Comparison of ENCODE assay signal across 11 cellular contexts in the genomic region with DNA sequence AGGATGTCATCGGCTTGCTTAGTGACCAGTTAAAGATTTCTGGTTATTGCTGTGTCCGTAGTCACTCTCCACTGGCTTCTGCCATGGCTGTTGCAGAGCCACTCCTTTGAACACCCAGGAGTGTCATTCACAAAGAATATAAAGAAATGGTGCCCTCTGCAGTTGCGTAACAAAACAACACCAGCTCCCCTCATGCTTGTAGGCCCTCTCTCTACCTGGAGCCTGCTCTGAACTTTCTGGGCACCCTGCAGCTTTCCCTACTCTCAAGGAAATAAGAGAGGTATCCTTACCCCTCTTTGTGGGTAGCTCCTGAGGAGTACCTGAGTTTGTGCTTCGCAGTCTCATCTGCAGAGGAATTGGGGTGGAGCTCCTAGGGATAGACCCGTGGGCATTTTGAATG.
DNase-seq lines count a peak whose midpoint lies in the region; ATAC-seq, FAIRE-seq and TF ChIP-seq lines count a peak whose summit lies in the region.
"Had no signal": no experiment of that assay in that cellular context is flagged by ENCODE, and none has a peak within 500 bp of the region (broad histone marks: within the 10 kb centered on the region; RNA-seq: fewer than 3 reads in every experiment).

No MANE protein-coding gene starts in this region.

- ATAC-seq in HG02981 (IDR thresholded peaks at IDR 0.05; ENCODE audit: unreplicated experiment) (no peak), HG03565 (IDR thresholded peaks at IDR 0.05; ENCODE audit: unreplicated experiment) (no peak), HG02970 (IDR thresholded peaks at IDR 0.05; ENCODE audit: low FRiP score, unreplicated experiment) (no peak)

- no peak for TF ChIP-seq POLR2A in endothelial cell of umbilical vein (IDR thresholded peaks at IDR 0.05; ENCODE audit: low read depth, low read length)

- H3K4me2 ChIP-seq in endothelial cell of umbilical vein (ENCODE audit: insufficient read depth, low read length) = no peak overlapping the region

- no peaks in the 10 kb centered on the region for H3K9me1 ChIP-seq in endothelial cell of umbilical vein (replicated peaks; ENCODE audit: control insufficient read depth, extremely low read depth, insufficient read depth, low read length)

- dilution Hi-C loops in endothelial cell of umbilical vein (cut with MboI; ENCODE audit: extremely low pct_ligation_motif_present, low sequenced_read_pairs) = no loop called here

- H3K27me3 ChIP-seq in A673 (replicated peaks; ENCODE audit: insufficient read depth, low read depth, low read length, poor library complexity) (no peaks in the 10 kb centered on the region), endothelial cell of umbilical vein (ENCODE audit: control insufficient read depth in 2 of 2, insufficient read depth in 2 of 2, low read length in 2 of 2) (peaks cover 1 to 2% of the 10 kb centered on the region in 2 experiments)
- H3K27me3 ChIP-seq: ascending aorta had no signal

- H3K27ac ChIP-seq in A673 (ENCODE audit: low read depth, low read length, poor library complexity, severe bottlenecking) = no peak overlapping the region
- H3K27ac ChIP-seq in endothelial cell of umbilical vein (ENCODE audit: insufficient read depth, low read depth, low read length) = no peak overlapping the region
- H3K27ac ChIP-seq: ascending aorta had no signal

- H2AFZ ChIP-seq in endothelial cell of umbilical vein (ENCODE audit: low read depth, low read length) = no peak overlapping the region

- H3K4me1 ChIP-seq in A673 (ENCODE audit: insufficient read depth, low read length, poor library complexity, severe bottlenecking) (peaks cover 6% of the 10 kb centered on the region), endothelial cell of umbilical vein (ENCODE audit: control insufficient read depth, extremely low read depth, insufficient read depth, low read length) (no peaks in the 10 kb centered on the region)
- H3K4me1 ChIP-seq: ascending aorta had no signal

- intact Hi-C loops in A673 (cut with micrococcal nuclease; ENCODE audit: unreplicated experiment) = no loop called here
- intact Hi-C loops in endothelial cell of umbilical vein (cut with micrococcal nuclease) = loop anchor here (2.0 to 10.0 kb wide), 2 partner anchors 1044 to 1268 kb away; no protein-coding TSS in a partner anchor

- POLR2A ChIA-PET in A673 (lab: Charles Lee; ENCODE audit: low non-redundant PET) (no interaction called here), endothelial cell of umbilical vein (lab: Charles Lee) (no interaction called here)

- H3K4me3 ChIP-seq in A673 (ENCODE audit: low read depth, low read length, poor library complexity, severe bottlenecking) (no peak overlapping the region), endothelial cell of umbilical vein (replicated peaks in 1 of 3; ENCODE audit: insufficient read depth in 1 of 3, low read depth in 1 of 3, low read length in 3 of 3) (no peak overlapping the region)
- H3K4me3 ChIP-seq: ascending aorta, lung had no signal

- BruUV-seq in A673 (replicated peaks; lab: Mats Ljungman, UMichigan) (no TSS peak), endothelial cell of umbilical vein (replicated peaks; lab: Mats Ljungman, UMichigan) (no TSS peak)

- peak; percentile 53 for DNase-seq in A673 (ENCODE audit: low spot score)
- DNase-seq in NCI-H748 (lab: John Stamatoyannopoulos, UW; ENCODE audit: unreplicated experiment) = peak; percentile 60
- peak; percentile 16 for DNase-seq in endothelial cell of umbilical vein (ENCODE audit: low read depth, low spot score)
- DNase-seq in activated CD4-positive, CD25-positive, alpha-beta regulatory T cell (lab: John Stamatoyannopoulos, UW) = no peak

- no peak overlapping the region for H3K9ac ChIP-seq in endothelial cell of umbilical vein (replicated peaks; ENCODE audit: extremely low read depth, insufficient read depth, low read length)

- H3K79me2 ChIP-seq in endothelial cell of umbilical vein (ENCODE audit: control insufficient read depth, insufficient read depth, low read length) = no peaks in the 10 kb centered on the region

- H4K20me1 ChIP-seq in endothelial cell of umbilical vein (replicated peaks; ENCODE audit: control insufficient read depth, extremely low read depth, insufficient read depth, low read length) = no peaks in the 10 kb centered on the region

- CTCF ChIA-PET in A673 (lab: Charles Lee) = interaction anchor here (1.2 to 1.5 kb wide), 2 partner anchors 1044 to 1065 kb away, joined by 5 read pairs; no protein-coding TSS in a partner anchor
- CTCF ChIA-PET in endothelial cell of umbilical vein (lab: Charles Lee) = interaction anchor here (0.8 to 4.9 kb wide), 17 partner anchors 8 to 1044 kb away, joined by 3 to 55 read pairs (median 3); partner anchors contain the start of genes NAA30 and TBPL2

- H3K36me3 ChIP-seq in A673 (ENCODE audit: insufficient read depth, low read length, poor library complexity, severe bottlenecking) (no peaks in the 10 kb centered on the region), endothelial cell of umbilical vein (ENCODE audit: control insufficient read depth in 2 of 2, extremely low read depth in 1 of 2, insufficient read depth in 2 of 2, low read length in 2 of 2) (no peaks in the 10 kb centered on the region)
- H3K36me3 ChIP-seq: ascending aorta had no signal

- no peak for FAIRE-seq in endothelial cell of umbilical vein (lab: Jason Lieb, UNC)
- FAIRE-seq: G401.6 had no signal

- TF ChIP-seq CTCF in A673 (conservative IDR thresholded peaks at IDR 0.05; ENCODE audit: low read depth, low read length) = peak; percentile 57
- peak; percentile 39 for TF ChIP-seq CTCF in GM12873 (IDR thresholded peaks at IDR 0.05; ENCODE audit: insufficient read depth, low read depth, low read length, missing control alignments)
- TF ChIP-seq CTCF in endothelial cell of umbilical vein (IDR thresholded peaks at IDR 0.05; ENCODE audit: extremely low read depth in 1 of 2, insufficient read depth in 1 of 2, low read depth in 1 of 2, low read length in 2 of 2) = peak; percentile 16 to 26

- H3K9me3 ChIP-seq in A673 (ENCODE audit: low read depth, low read length, poor library complexity, severe bottlenecking) = no peaks in the 10 kb centered on the region
- H3K9me3 ChIP-seq in endothelial cell of umbilical vein (replicated peaks; ENCODE audit: control insufficient read depth, insufficient read depth, low read length) = no peaks in the 10 kb centered on the region
- H3K9me3 ChIP-seq: ascending aorta had no signal

TF ChIP-seq in endothelial cell of umbilical vein, 7 proteins besides CTCF, POLR2A, EP300 and RAD21:
- TF ChIP-seq MYC (IDR thresholded peaks at IDR 0.05; ENCODE audit: low read depth, low read length) = no peak
- TF ChIP-seq GATA2 (IDR thresholded peaks at IDR 0.05; ENCODE audit: insufficient read depth, insufficient read length, low read depth, low read length) = no peak
- no peak for TF ChIP-seq POLR2AphosphoS5 (IDR thresholded peaks at IDR 0.05; ENCODE audit: insufficient read depth, low read depth, low read length)
- TF ChIP-seq, protein P1, sequence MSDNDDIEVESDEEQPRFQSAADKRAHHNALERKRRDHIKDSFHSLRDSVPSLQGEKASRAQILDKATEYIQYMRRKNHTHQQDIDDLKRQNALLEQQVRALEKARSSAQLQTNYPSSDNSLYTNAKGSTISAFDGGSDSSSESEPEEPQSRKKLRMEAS (IDR thresholded peaks at IDR 0.05; ENCODE audit: insufficient read depth, insufficient read length) = no peak
- no peak for TF ChIP-seq JUN (IDR thresholded peaks at IDR 0.05; ENCODE audit: borderline replicate concordance, insufficient read depth, insufficient read length, low read depth)
- no peak for TF ChIP-seq EZH2 (IDR thresholded peaks at IDR 0.05; ENCODE audit: borderline replicate concordance, low read depth, low read length, severe bottlenecking)
- TF ChIP-seq FOS (IDR thresholded peaks at IDR 0.05; ENCODE audit: borderline replicate concordance, insufficient read depth, low read length) = no peak

Comparison
In these comparisons a context has a peak if more than half of its experiments do, and no peak if none do; other contexts are left out.
1. DNase-seq: peak in A673 (single experiment), NCI-H748 (single experiment) and endothelial cell of umbilical vein (single experiment); none in activated CD4-positive, CD25-positive, alpha-beta regulatory T cell (0 of 4).
2. Peak in every context shown above with its lines, with median percentiles within 50 percentile points of each other: CTCF ChIP-seq.